Comparison of ENCODE assay signal across 10 cellular contexts in genomic region chr1:89198081-89198480, GRCh38. TPM values are rescaled to one million over a fixed set of nuclear protein-coding genes. Genes with fewer than 3 reads are reported as not detected.
DNase-seq lines count a peak whose midpoint lies in the region; ATAC-seq and TF ChIP-seq lines count a peak whose summit lies in the region.
"Had no signal": no experiment of that assay in that cellular context is flagged by ENCODE, and none has a peak within 500 bp of the region (broad histone marks: within the 10 kb centered on the region; RNA-seq: fewer than 3 reads in every experiment).

No MANE protein-coding gene starts in this region.

- CTCF ChIA-PET in CD8-positive, alpha-beta memory T cell (lab: Charles Lee) = interaction anchor here (1.2 to 3.2 kb wide), 7 partner anchors 60 to 214 kb away, joined by 3 to 14 read pairs (median 4); partner anchors contain the start of gene GBP5

- 15 to 25% methylated on average over 8 of the region's 8 CpGs for WGBS in esophagus, 2 donors

- H3K36me3 ChIP-seq in CD8-positive, alpha-beta memory T cell (ENCODE audit: insufficient read depth, low read length) = no peaks in the 10 kb centered on the region
- H3K36me3 ChIP-seq in esophagus (ENCODE audit: control insufficient read depth in 2 of 2, insufficient read depth in 2 of 2, low read length in 1 of 2) = no peaks in the 10 kb centered on the region

- no peaks in the 10 kb centered on the region for H3K9me3 Mint-ChIP-seq in CD8-positive, alpha-beta memory T cell
- no peaks in the 10 kb centered on the region for H3K9me3 Mint-ChIP-seq in progenitor cell of endocrine pancreas (ENCODE audit: low read depth)
- H3K9me3 Mint-ChIP-seq: neural crest cell had no signal

- peaks cover 60% of the 10 kb centered on the region for H3K4me1 ChIP-seq in CD8-positive, alpha-beta memory T cell (ENCODE audit: insufficient read depth, low read length)
- no peaks in the 10 kb centered on the region for H3K4me1 ChIP-seq in esophagus (ENCODE audit: control insufficient read depth in 2 of 2, insufficient read depth in 2 of 2, low read length in 1 of 2)

- DNase-seq in CD8-positive, alpha-beta memory T cell = no peak
- peak; percentile 12 for DNase-seq in SK-N-DZ (ENCODE audit: low spot score)
- no peak for DNase-seq in progenitor cell of endocrine pancreas (ENCODE audit: low spot score, unreplicated experiment)
- no peak for DNase-seq in NCI-H2227 treated with DMSO at 0.1 percent for 48 hours (lab: John Stamatoyannopoulos, UW)
- no peak for DNase-seq in OCI-M2 (lab: John Stamatoyannopoulos, UW; ENCODE audit: unreplicated experiment)
- DNase-seq in kidney tubule cell (ENCODE audit: low spot score) = no peak

- H3K4me3 ChIP-seq in CD8-positive, alpha-beta memory T cell (ENCODE audit: low read length) = peak overlapping the region; percentile 95
- H3K4me3 ChIP-seq in esophagus (ENCODE audit: low read depth in 1 of 2, low read length in 2 of 2) = peak overlapping the region; percentile 62 to 65

- no peak for ATAC-seq in HG02678 (IDR thresholded peaks at IDR 0.05; ENCODE audit: unreplicated experiment)

- H3K27ac Mint-ChIP-seq in CD8-positive, alpha-beta memory T cell = peak overlapping the region; percentile 92 to 98 (median 98)
- H3K27ac Mint-ChIP-seq in progenitor cell of endocrine pancreas = peak overlapping the region; percentile 5

- peak overlapping the region; percentile 83 for H3K27ac ChIP-seq in CD8-positive, alpha-beta memory T cell (ENCODE audit: low read depth, low read length)
- H3K27ac ChIP-seq in esophagus (ENCODE audit: low read depth in 2 of 2, low read length in 1 of 2) = peak overlapping the region; percentile 71 to 72

- POLR2A ChIA-PET in CD8-positive, alpha-beta memory T cell (lab: Charles Lee) = interaction anchor here (0.8 to 1.8 kb wide), 2 partner anchors 73 to 77 kb away, joined by 3 read pairs; no protein-coding TSS in a partner anchor

- no peaks in the 10 kb centered on the region for H3K27me3 ChIP-seq in CD8-positive, alpha-beta memory T cell (ENCODE audit: insufficient read depth, low read length, poor library complexity, severe bottlenecking)
- H3K27me3 ChIP-seq in esophagus (ENCODE audit: control insufficient read depth in 1 of 2, insufficient read depth in 2 of 2, low read length in 2 of 2) = no peaks in the 10 kb centered on the region
- H3K27me3 ChIP-seq: body of pancreas had no signal

- no peak for TF ChIP-seq CTCF in progenitor cell of endocrine pancreas (IDR thresholded peaks at IDR 0.05; ENCODE audit: unreplicated experiment)

- H3K36me3 Mint-ChIP-seq in CD8-positive, alpha-beta memory T cell = peaks cover 19 to 70% (median 38%) of the 10 kb centered on the region in 3 donors
- H3K36me3 Mint-ChIP-seq in progenitor cell of endocrine pancreas (ENCODE audit: insufficient read depth) = no peaks in the 10 kb centered on the region

- no peaks in the 10 kb centered on the region for H3K9me3 ChIP-seq in CD8-positive, alpha-beta memory T cell (ENCODE audit: low read length)
- no peaks in the 10 kb centered on the region for H3K9me3 ChIP-seq in esophagus (ENCODE audit: control insufficient read depth in 2 of 2, insufficient read depth in 1 of 2, low read depth in 1 of 2, low read length in 1 of 2)
- H3K9me3 ChIP-seq: body of pancreas had no signal

- peaks cover 81 to 86% (median 82%) of the 10 kb centered on the region in 3 donors for H3K4me1 Mint-ChIP-seq in CD8-positive, alpha-beta memory T cell
- peaks cover 24% of the 10 kb centered on the region for H3K4me1 Mint-ChIP-seq in progenitor cell of endocrine pancreas (ENCODE audit: low read depth)
- H3K4me1 Mint-ChIP-seq: neural crest cell had no signal

- H3K4me3 Mint-ChIP-seq in CD8-positive, alpha-beta memory T cell = peak overlapping the region; percentile 94 to 99 (median 98)
- no peak overlapping the region for H3K4me3 Mint-ChIP-seq in progenitor cell of endocrine pancreas (ENCODE audit: low read depth)
- H3K4me3 Mint-ChIP-seq: neural crest cell had no signal

- no peaks in the 10 kb centered on the region for H3K27me3 Mint-ChIP-seq in CD8-positive, alpha-beta memory T cell
- peaks cover 12% of the 10 kb centered on the region for H3K27me3 Mint-ChIP-seq in progenitor cell of endocrine pancreas

RNA-seq across cellular contexts. Expression of gene GBP4, which starts 0.7 kb away (rescaled TPM):
- total RNA-seq in CD8-positive, alpha-beta memory T cell = 10 to 100 TPM; 24.2 to 26.6 TPM
- polyA plus RNA-seq in CD8-positive, alpha-beta memory T cell = 48.3 TPM
- 0.05 TPM in 1 of 2 replicates, not detected in the other for polyA plus RNA-seq in SK-N-DZ (2014; cell fraction: cytosol; rRNA removed)
- not detected in 2 replicates for polyA plus RNA-seq in SK-N-DZ (2014; cell fraction: nucleus; rRNA removed)
- polyA plus RNA-seq in esophagus = 1 to 10 TPM; 3.5 to 3.9 TPM
- 0.14 TPM in 1 of 2 replicates, not detected in the other for total RNA-seq in progenitor cell of endocrine pancreas
- total RNA-seq: neural crest cell had no signal

RNA-seq across cellular contexts. Expression of gene GBP7, which starts 22.3 kb away (rescaled TPM):
- total RNA-seq in CD8-positive, alpha-beta memory T cell = under 1 TPM; 0.09 to 0.13 TPM
- polyA plus RNA-seq in CD8-positive, alpha-beta memory T cell = not detected
- not detected in 2 replicates for polyA plus RNA-seq in SK-N-DZ (2014; cell fraction: cytosol; rRNA removed)
- not detected in 2 replicates for polyA plus RNA-seq in SK-N-DZ (2014; cell fraction: nucleus; rRNA removed)
- polyA plus RNA-seq in esophagus = not detected
- not detected in 2 replicates for total RNA-seq in progenitor cell of endocrine pancreas
- total RNA-seq: body of pancreas, neural crest cell had no signal

Comparison
In these comparisons a context has a peak if more than half of its experiments do, and no peak if none do; other contexts are left out.
1. RNA of gene GBP4, which starts 0.7 kb away (total RNA-seq): 24.2 to 26.6 TPM in CD8-positive, alpha-beta memory T cell; 0.14 TPM in progenitor cell of endocrine pancreas; every median in the first group is over 10 times any median in the second.